ENCODE assay signal across 3 cellular contexts in the genomic region with DNA sequence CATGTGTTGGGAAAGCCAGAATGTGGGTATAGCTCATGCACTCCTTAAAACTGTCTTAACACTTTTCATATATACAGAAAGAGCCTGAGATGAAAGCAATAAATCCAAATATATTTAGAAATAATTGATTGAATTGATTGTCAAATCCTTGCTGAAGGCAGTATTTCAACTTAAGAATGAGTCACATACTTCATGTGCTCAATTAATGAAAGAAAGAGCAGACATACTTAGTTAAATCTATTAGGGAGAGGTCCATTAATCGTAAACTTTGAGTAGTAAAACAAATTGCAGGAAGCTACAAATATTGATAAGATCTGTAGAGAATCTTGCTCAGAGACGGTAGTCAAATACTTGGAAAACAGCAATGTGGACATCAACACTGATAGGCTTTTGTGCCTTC.
"Had no signal": no experiment of that assay in that cellular context is flagged by ENCODE, and none has a peak within 500 bp of the region (broad histone marks: within the 10 kb centered on the region; RNA-seq: fewer than 3 reads in every experiment).

No MANE protein-coding gene starts in this region.

- DNase-seq: GDM1, GF-D8 had no signal

- ATAC-seq: GM12878 had no signal

- H3K4me3 ChIP-seq: GM12878 had no signal
